In genomic region chr12:53984901-53985357, GRCh38 we compare ENCODE assay signal across 8 cellular contexts. TPM values are rescaled to one million over a fixed set of nuclear protein-coding genes. Genes with fewer than 3 reads are reported as not detected.
A peak's percentile ranks its signal among the peaks of the same experiment; 100 is the strongest.
DNase-seq lines count a peak whose midpoint lies in the region; ATAC-seq, FAIRE-seq and TF ChIP-seq lines count a peak whose summit lies in the region.

Gene HOXC10 (plus strand): TSS chr12:53985146. CDS start chr12:53985260, 114 bp downstream.

- 0 out of 2 replicates have a peak, but pooled peaks cover 2% of the 10 kb centered on the region for H3K4me1 ChIP-seq in IMR-90 (ENCODE audit: control insufficient read depth, insufficient read depth, low read length)

- DNase-seq in GM04503 (ENCODE audit: low read depth) (peak; percentile 88), IMR-90 (peak; percentile 75), SHP77 (lab: John Stamatoyannopoulos, UW) (peak; percentile 83 to 91), glomerular visceral epithelial cell (ENCODE audit: extremely low spot score) (peak; percentile 95), renal cortical epithelial cell (ENCODE audit: low read depth) (peak; percentile 95), urothelium cell line (ENCODE audit: low spot score) (peak; percentile 92)
- peak; percentile 71 for DNase-seq in activated naive CD4-positive, alpha-beta T cell treated with Interleukin-2 at 50 U/mL for 16 hours

- in situ Hi-C loops in IMR-90 (cut with MboI; ENCODE audit: low sequenced_read_pairs), result no loop called here

- TF ChIP-seq POLR2A in IMR-90 (IDR thresholded peaks at IDR 0.05; ENCODE audit: low read depth, low read length), result no peak

- no peak within 1 kb of the TSS for H3K27ac ChIP-seq in IMR-90 (ENCODE audit: insufficient read depth, low read length)

- H2AFZ ChIP-seq in IMR-90 (replicated peaks; ENCODE audit: low read length, poor library complexity), result peak within 1 kb of the TSS; percentile 39

- no TSS peak for BruUV-seq in IMR-90 (replicated peaks; lab: Mats Ljungman, UMichigan)

- H3K4ac ChIP-seq in IMR-90 (ENCODE audit: low read depth, low read length), result no peak within 1 kb of the TSS

- FAIRE-seq in urothelium cell line (lab: Jason Lieb, UNC), result peak; percentile 92

- H3K9ac ChIP-seq in IMR-90 (ENCODE audit: low read depth, low read length), result no peak within 1 kb of the TSS

- H3K23ac ChIP-seq in IMR-90 (ENCODE audit: low read depth, low read length), result no peak within 1 kb of the TSS; the same call in 1 of the 2 replicates

- CTCF ChIA-PET in IMR-90 (lab: Yijun Ruan, JAX), result interaction anchor here (0.6 to 1.3 kb wide), 4 partner anchors 15 to 241 kb away, joined by 3 to 9 read pairs (median 4); partner anchors contain the start of gene HOXC9

- ATAC-seq in IMR-90 (ENCODE audit: low read depth), result 0 out of 2 replicates have a peak, but pooled peaks have one; percentile 27
- ATAC-seq in GM21381 (IDR thresholded peaks at IDR 0.05; ENCODE audit: unreplicated experiment), result no peak

- POLR2A ChIA-PET in IMR-90 (lab: Charles Lee; ENCODE audit: unreplicated experiment), result no interaction called here

- no peak within 1 kb of the TSS for H2BK20ac ChIP-seq in IMR-90 (ENCODE audit: low read depth, low read length)

- peak; percentile 64 for TF ChIP-seq RAD21 in IMR-90 (IDR thresholded peaks at IDR 0.05; ENCODE audit: low read length)

- H3K9me1 ChIP-seq in IMR-90 (ENCODE audit: insufficient read depth, low read length), result no peaks in the 10 kb centered on the region

- no peaks in the 10 kb centered on the region for H3K36me3 ChIP-seq in IMR-90 (ENCODE audit: control insufficient read depth, insufficient read depth, low read length)

- no peak within 1 kb of the TSS for H2BK5ac ChIP-seq in IMR-90 (ENCODE audit: low read depth, low read length, poor library complexity, severe bottlenecking)

- H2AK5ac ChIP-seq in IMR-90 (ENCODE audit: low read depth, low read length), result no peak within 1 kb of the TSS

- no peak within 1 kb of the TSS for H4K91ac ChIP-seq in IMR-90 (ENCODE audit: insufficient read depth, low read depth, low read length)

- no peak within 1 kb of the TSS for H3K4me2 ChIP-seq in IMR-90 (ENCODE audit: low read depth, low read length)

- no peaks in the 10 kb centered on the region for H3K79me1 ChIP-seq in IMR-90 (ENCODE audit: low read depth in 1 of 2, low read length in 2 of 2)

- intact Hi-C loops in IMR-90 (cut with micrococcal nuclease), result loop anchor here (5.0 kb wide), 1 partner anchor 218 kb away; no protein-coding TSS in a partner anchor

- TF ChIP-seq CTCF in IMR-90 (conservative IDR thresholded peaks at IDR 0.05; ENCODE audit: low read depth, low read length), result peak; percentile 61

- H3K14ac ChIP-seq in IMR-90 (replicated peaks; ENCODE audit: low read depth, low read length), result no peak within 1 kb of the TSS

- H4K5ac ChIP-seq in IMR-90 (ENCODE audit: low read depth, low read length), result no peak within 1 kb of the TSS

- dilution Hi-C loops in IMR-90 (cut with HindIII; ENCODE audit: low sequenced_read_pairs, unreplicated experiment), result no loop called here

- no peak within 1 kb of the TSS for H3K4me3 ChIP-seq in IMR-90 (ENCODE audit: insufficient read depth, low read depth, low read length)

- no peak within 1 kb of the TSS for H2BK15ac ChIP-seq in IMR-90 (ENCODE audit: low read depth, low read length)

- no peak within 1 kb of the TSS for H2BK120ac ChIP-seq in IMR-90 (ENCODE audit: low read depth, low read length)

- peaks cover 94% of the 10 kb centered on the region for H3K27me3 ChIP-seq in IMR-90 (ENCODE audit: control insufficient read depth, insufficient read depth, low read length)

- no peak within 1 kb of the TSS for H4K8ac ChIP-seq in IMR-90 (ENCODE audit: low read depth in 2 of 2, low read length in 2 of 2)

- no peak within 1 kb of the TSS for H3K18ac ChIP-seq in IMR-90 (ENCODE audit: low read depth, low read length)

- WGBS in IMR-90 (ENCODE audit: extremely low coverage in 2 of 2, insufficient read length in 1 of 2), 2 experiments, result 1% methylated on average over 10 of the region's 36 CpGs; no CpG with 5 or more reads in 1 of the 2 experiments

- no peak within 1 kb of the TSS for H2AK9ac ChIP-seq in IMR-90 (replicated peaks; ENCODE audit: low read depth, low read length, poor library complexity)

- no peaks in the 10 kb centered on the region for H4K20me1 ChIP-seq in IMR-90 (ENCODE audit: insufficient read depth, low read length)

- H3K9me3 ChIP-seq in IMR-90 (ENCODE audit: control insufficient read depth, insufficient read depth, low read length), result peaks cover 6% of the 10 kb centered on the region

- H3K56ac ChIP-seq in IMR-90 (ENCODE audit: extremely low read depth, insufficient read depth, low read length), result no peak within 1 kb of the TSS

TF ChIP-seq in IMR-90, 13 proteins besides CTCF, POLR2A, EP300 and RAD21:
- TF ChIP-seq CHD1 (IDR thresholded peaks at IDR 0.05; ENCODE audit: low read depth, low read length), result no peak
- no peak for TF ChIP-seq NFE2L2 (IDR thresholded peaks at IDR 0.05; ENCODE audit: low read depth, low read length)
- no peak for TF ChIP-seq RCOR1 (IDR thresholded peaks at IDR 0.05; ENCODE audit: insufficient replicate concordance, low read length)
- TF ChIP-seq BHLHE40 (IDR thresholded peaks at IDR 0.05; ENCODE audit: low read depth, low read length), result no peak
- TF ChIP-seq ELK1 (IDR thresholded peaks at IDR 0.05; ENCODE audit: borderline replicate concordance, low read depth, low read length), result no peak
- TF ChIP-seq MAFK (IDR thresholded peaks at IDR 0.05; ENCODE audit: low read depth, low read length), result no peak
- no peak for TF ChIP-seq MXI1 (IDR thresholded peaks at IDR 0.05; ENCODE audit: borderline replicate concordance, low read depth, low read length)
- 0 out of 2 replicates have a peak, but pooled peaks have one; percentile 21 for TF ChIP-seq FOS (IDR thresholded peaks at IDR 0.05; ENCODE audit: low read depth, low read length)
- TF ChIP-seq MAZ (IDR thresholded peaks at IDR 0.05; ENCODE audit: borderline replicate concordance, low read depth, low read length), result peak; percentile 22; the same call in 1 of the 2 replicates
- no peak for TF ChIP-seq CEBPB (IDR thresholded peaks at IDR 0.05; ENCODE audit: low read depth, low read length)
- peak; percentile 22; the same call in 1 of the 2 replicates for TF ChIP-seq SMC3 (IDR thresholded peaks at IDR 0.05; ENCODE audit: low read depth, low read length)
- TF ChIP-seq USF2 (IDR thresholded peaks at IDR 0.05; ENCODE audit: low read depth, low read length), result peak; percentile 81
- TF ChIP-seq RFX5 (IDR thresholded peaks at IDR 0.05; ENCODE audit: low read depth, low read length), result no peak

RNA-seq across cellular contexts. Expression of gene HOXC10, which starts in this region (rescaled TPM):
- total RNA-seq in IMR-90 (2012; rRNA removed), result not detected in 2 replicates
- 0.15 TPM in 1 of 2 replicates, not detected in the other for polyA plus RNA-seq in IMR-90 (2012; rRNA removed)
- polyA plus RNA-seq in IMR-90 (2012; cell fraction: cytosol; rRNA removed), result not detected in 2 replicates
- not detected in 2 replicates for polyA plus RNA-seq in IMR-90 (2012; cell fraction: nucleus; rRNA removed; ENCODE audit: low replicate concordance)
- total RNA-seq in renal cortical epithelial cell, result 1.6 and 15.3 TPM in 2 replicates

Comparison
In these comparisons a context has a peak if more than half of its experiments do, and no peak if none do; other contexts are left out.
1. Peak in DNase-seq and ATAC-seq in IMR-90; RNA of the gene not detected or under 1 TPM.